ENCODE assay signal across 8 cellular contexts in genomic region chr11:44894217-44894617, GRCh38. TPM values are rescaled to one million over a fixed set of nuclear protein-coding genes. Genes with fewer than 3 reads are reported as not detected.
A peak's percentile ranks its signal among the peaks of the same experiment; 100 is the strongest.
DNase-seq lines count a peak whose midpoint lies in the region; ATAC-seq and TF ChIP-seq lines count a peak whose summit lies in the region.

No MANE protein-coding gene starts in this region.

- DNase-seq in DMS 273 (lab: John Stamatoyannopoulos, UW; ENCODE audit: unreplicated experiment) (peak; percentile 94), NOMO-1 treated with dmso at 0.1 percent for 144 hours (lab: John Stamatoyannopoulos, UW; ENCODE audit: unreplicated experiment) (peak; percentile 29), activated T-cell treated with anti-CD3 and anti-CD28 coated beads for 24 hours (ENCODE audit: low read depth) (peak; percentile 51), nephron progenitor cell (peak; percentile 86)
- peak; percentile 73 for DNase-seq in stimulated activated naive CD8-positive, alpha-beta T cell treated with anti-CD3 and anti-CD28 coated beads, Interleukin-15, Interleukin-2, amounts not matched to agents 100 U/mL and 50 U/mL, for 24 hours

- no peak overlapping the region for H3K4me3 Mint-ChIP-seq in nephron progenitor cell

- peaks cover 17% of the 10 kb centered on the region for H3K36me3 Mint-ChIP-seq in nephron progenitor cell (ENCODE audit: low read depth)

- H3K4me3 ChIP-seq in esophagus (ENCODE audit: low read depth in 1 of 2, low read length in 2 of 2) = no peak overlapping the region

- H3K27me3 ChIP-seq in esophagus (ENCODE audit: control insufficient read depth in 1 of 2, insufficient read depth in 2 of 2, low read length in 2 of 2) = no peaks in the 10 kb centered on the region

- TF ChIP-seq CTCF in nephron progenitor cell (IDR thresholded peaks at IDR 0.05) = peak; percentile 97

- ATAC-seq in HG02870 (IDR thresholded peaks at IDR 0.05; ENCODE audit: unreplicated experiment) (peak; percentile 50), HG02623 (IDR thresholded peaks at IDR 0.05; ENCODE audit: unreplicated experiment) (no peak)
- peak; percentile 75 for ATAC-seq in stimulated activated naive CD8-positive, alpha-beta T cell treated with anti-CD3 and anti-CD28 coated beads, Interleukin-15, Interleukin-2, amounts not matched to agents 100 U/mL and 50 U/mL, for 24 hours

- 30 to 33% methylated on average over 12 to 13 of the region's 13 CpGs for WGBS in esophagus, 2 donors

- peaks cover 34% of the 10 kb centered on the region for H3K4me1 Mint-ChIP-seq in nephron progenitor cell

- peak overlapping the region; percentile 66 to 70 for H3K27ac ChIP-seq in esophagus (ENCODE audit: low read depth in 2 of 2, low read length in 1 of 2)

- H3K4me1 ChIP-seq in esophagus (ENCODE audit: control insufficient read depth in 2 of 2, insufficient read depth in 2 of 2, low read length in 1 of 2) = peaks cover 3 to 9% of the 10 kb centered on the region in 2 donors

- no peaks in the 10 kb centered on the region for H3K36me3 ChIP-seq in esophagus (ENCODE audit: control insufficient read depth in 2 of 2, insufficient read depth in 2 of 2, low read length in 1 of 2)

- peak overlapping the region; percentile 51 for H3K27ac Mint-ChIP-seq in nephron progenitor cell

- H3K9me3 Mint-ChIP-seq in nephron progenitor cell = peaks cover 13% of the 10 kb centered on the region

- H3K27me3 Mint-ChIP-seq in nephron progenitor cell (ENCODE audit: low read depth, poor library complexity) = peaks cover 15% of the 10 kb centered on the region

- no peaks in the 10 kb centered on the region for H3K9me3 ChIP-seq in esophagus (ENCODE audit: control insufficient read depth in 2 of 2, insufficient read depth in 1 of 2, low read depth in 1 of 2, low read length in 1 of 2)

RNA-seq across cellular contexts. Expression of gene TP53I11, which starts 56.5 kb away (rescaled TPM):
- polyA plus RNA-seq in esophagus = 10 to 100 TPM; 10.3 to 37.2 TPM

Comparison
In these comparisons a context has a peak if more than half of its experiments do, and no peak if none do; other contexts are left out.
1. DNase-seq: peak in every context shown above with its lines; median percentile 94 in DMS 273; 86 in nephron progenitor cell; 73 in stimulated activated naive CD8-positive, alpha-beta T cell treated with anti-CD3 and anti-CD28 coated beads, Interleukin-15, Interleukin-2, amounts not matched to agents 100 U/mL and 50 U/mL, for 24 hours; 51 in activated T-cell treated with anti-CD3 and anti-CD28 coated beads for 24 hours; 29 in NOMO-1 treated with dmso at 0.1 percent for 144 hours.